20 cellular contexts compared by ENCODE assay signal in genomic region chr1:4561213-4561612, GRCh38.
"Had no signal": no experiment of that assay in that cellular context is flagged by ENCODE, and none has a peak within 500 bp of the region (broad histone marks: within the 10 kb centered on the region; RNA-seq: fewer than 3 reads in every experiment).

No MANE protein-coding gene starts in this region.

- H3K9me3 ChIP-seq: heart right ventricle, mucosa of descending colon, sigmoid colon, testis, upper lobe of right lung, vagina had no signal

- H3K4me1 ChIP-seq: heart right ventricle, sigmoid colon, testis, tibial nerve, upper lobe of right lung, vagina had no signal

- H3K4me3 ChIP-seq: dorsolateral prefrontal cortex, heart right ventricle, mucosa of descending colon, sigmoid colon, skin epidermis, testis, tibial nerve, upper lobe of right lung, vagina had no signal

- H3K27ac ChIP-seq: dorsolateral prefrontal cortex, heart right ventricle, sigmoid colon, skin epidermis, testis, tibial nerve, upper lobe of right lung, vagina had no signal

- H3K36me3 ChIP-seq: heart right ventricle, sigmoid colon, tibial nerve, upper lobe of right lung, vagina had no signal

- ATAC-seq: esophagus mucosa; heart right ventricle; left cardiac atrium; mucosa of descending colon; naive thymus-derived CD8-positive, alpha-beta T cell; stimulated activated naive B cell treated with anti-CD40 and anti-IgM and Interleukin-4, amounts not matched to agents 10 μg/mL and 1 μg/mL and 100 μg/mL, for 72 hours; stimulated activated naive CD8-positive, alpha-beta T cell treated with anti-CD3 and anti-CD28 coated beads, Interleukin-15, amount 100 ng/mL, for 72 hours; upper lobe of right lung had no signal

- DNase-seq: cortex of kidney; dorsolateral prefrontal cortex; effector CD8-positive, alpha-beta T cell; heart right ventricle; immature natural killer cell; kidney; left cardiac atrium; mucosa of descending colon; naive thymus-derived CD8-positive, alpha-beta T cell; sigmoid colon; stimulated activated CD4-positive, alpha-beta T cell treated with anti-CD3 and anti-CD28 coated beads, Interleukin-2, amount 100 ng/mL, for 24 hours; stimulated activated CD4-positive, alpha-beta T cell treated with anti-CD3 and anti-CD28 coated beads, Interleukin-4, amount 100 ng/mL, for 4 hours; stimulated activated naive B cell treated with anti-CD40 and anti-IgM and Interleukin-4, amounts not matched to agents 10 μg/mL and 1 μg/mL and 100 μg/mL, for 72 hours; stimulated activated naive CD8-positive, alpha-beta T cell treated with anti-CD3 and anti-CD28 coated beads, Interleukin-15, amount 100 ng/mL, for 72 hours; testis; upper lobe of right lung had no signal

- H3K27me3 ChIP-seq: testis, vagina had no signal
